In the genomic region with DNA sequence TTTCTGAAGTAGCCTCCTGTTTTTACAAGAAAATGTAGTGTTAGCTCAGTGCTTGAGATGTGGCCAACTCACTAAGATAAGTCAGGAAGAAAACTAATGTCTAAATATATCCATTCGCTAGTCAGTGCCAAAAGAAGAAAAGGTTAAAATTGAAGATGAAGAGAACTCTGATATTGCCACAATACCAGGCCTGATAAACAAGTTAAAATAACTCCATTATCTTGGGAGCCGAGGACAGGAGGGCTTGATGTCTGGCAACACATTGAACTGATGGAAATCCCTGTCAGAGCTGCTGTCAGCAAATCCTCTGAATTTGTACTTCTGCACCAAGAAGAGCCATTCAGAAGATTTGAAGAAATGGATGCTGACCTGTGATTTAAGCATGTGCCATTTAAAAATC, we compare ENCODE assay signal across 20 cellular contexts.
"Had no signal": no experiment of that assay in that cellular context is flagged by ENCODE, and none has a peak within 500 bp of the region (broad histone marks: within the 10 kb centered on the region; RNA-seq: fewer than 3 reads in every experiment).

No MANE protein-coding gene starts in this region.

- H3K4me1 ChIP-seq: esophagus muscularis mucosa, foreskin keratinocyte, gastroesophageal sphincter, left lung, lower lobe of right lung had no signal

- H3K4me3 ChIP-seq: coronary artery, dorsolateral prefrontal cortex, esophagus muscularis mucosa, gastroesophageal sphincter, heart left ventricle, hepatocyte, left lung, lower lobe of right lung, mucosa of descending colon had no signal

- DNase-seq: dermis blood vessel endothelial cell; dorsolateral prefrontal cortex; effector CD4-positive, alpha-beta T cell; effector memory CD4-positive, alpha-beta T cell; foreskin keratinocyte; heart left ventricle; hypothalamus; immature natural killer cell; islet precursor cell; kidney; kidney glomerular epithelial cell; left lung; lower lobe of right lung; mesenchymal stem cell; mucosa of descending colon; naive B cell had no signal

- ATAC-seq: foreskin keratinocyte, gastroesophageal sphincter, left lung, lower lobe of right lung, mucosa of descending colon had no signal

- H3K27ac ChIP-seq: coronary artery, esophagus muscularis mucosa, foreskin keratinocyte, gastroesophageal sphincter, heart left ventricle, hepatocyte, left lung, lower lobe of right lung had no signal

- H3K36me3 ChIP-seq: esophagus muscularis mucosa, gastroesophageal sphincter, heart left ventricle, left lung, lower lobe of right lung had no signal

- H3K27me3 ChIP-seq: dorsolateral prefrontal cortex, esophagus muscularis mucosa, foreskin keratinocyte, gastroesophageal sphincter, heart left ventricle, hepatocyte, left lung had no signal
